Comparison of ENCODE assay signal across 7 cellular contexts in genomic region chr7:98731651-98732050, GRCh38.
"Had no signal": no experiment of that assay in that cellular context is flagged by ENCODE, and none has a peak within 500 bp of the region (broad histone marks: within the 10 kb centered on the region; RNA-seq: fewer than 3 reads in every experiment).

No MANE protein-coding gene starts in this region.

- H3K9me3 ChIP-seq: HAP-1 had no signal

- H3K4me3 ChIP-seq: GM23338, HAP-1, K562 had no signal

- ATAC-seq: GM23338, HCT116, K562 had no signal

- H3K4me1 ChIP-seq: HAP-1 had no signal

- H3K4me2 ChIP-seq: GM23338 had no signal

- H2AFZ ChIP-seq: GM23338 had no signal

- H3K36me3 ChIP-seq: HAP-1 had no signal

- DNase-seq: HFFc6, IMR-90, KG1 had no signal
